ENCODE assay signal across 14 cellular contexts in the genomic region with DNA sequence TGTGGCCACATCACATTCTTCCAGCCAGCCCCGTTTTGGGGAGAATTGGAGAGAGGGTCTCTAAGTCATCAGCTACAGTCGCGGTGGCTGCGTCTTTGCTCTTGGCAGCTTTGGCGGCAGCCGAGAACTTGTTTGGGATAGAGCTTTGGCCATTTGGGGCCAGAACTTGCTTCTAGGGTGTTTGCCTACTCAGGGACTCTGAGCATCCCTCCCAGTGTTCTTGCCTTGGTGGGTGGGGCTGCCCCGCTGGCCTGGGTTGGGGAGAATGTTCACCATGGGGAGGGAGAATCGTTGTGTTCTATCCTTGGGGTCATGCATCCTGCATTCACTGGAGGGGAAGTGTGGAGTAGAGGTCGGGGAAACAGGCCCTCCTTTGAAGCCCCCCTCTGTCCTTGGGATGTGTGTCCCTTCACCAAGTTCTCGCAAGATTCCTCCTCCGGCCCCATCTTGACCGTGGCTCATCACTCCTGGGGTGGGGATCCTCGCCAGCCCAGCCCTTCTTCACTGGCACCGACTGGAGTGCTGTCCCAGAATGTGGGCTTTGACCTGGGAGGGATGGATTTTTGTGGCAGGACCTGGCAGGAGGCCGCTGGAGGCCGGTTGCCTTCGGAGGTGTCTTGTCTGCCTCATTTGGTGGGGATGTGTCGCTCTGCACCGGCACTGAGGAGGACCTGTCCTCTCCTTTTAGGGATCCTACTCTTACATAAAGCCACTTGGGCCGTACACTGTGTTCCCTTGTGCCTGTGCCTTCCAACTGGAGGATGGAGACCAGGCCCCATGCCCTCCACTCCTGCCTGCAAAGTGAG. TPM values are rescaled to one million over a fixed set of nuclear protein-coding genes. Genes with fewer than 3 reads are reported as not detected.
DNase-seq lines count a peak whose midpoint lies in the region; ATAC-seq, FAIRE-seq and TF ChIP-seq lines count a peak whose summit lies in the region.
"Had no signal": no experiment of that assay in that cellular context is flagged by ENCODE, and none has a peak within 500 bp of the region (broad histone marks: within the 10 kb centered on the region; RNA-seq: fewer than 3 reads in every experiment).

No MANE protein-coding gene starts in this region.

- H3K4me2 ChIP-seq in mesendoderm (ENCODE audit: low read length) = no peak overlapping the region

- H3K4me3 Mint-ChIP-seq in endodermal cell = no peak overlapping the region

- peaks cover 9% of the 10 kb centered on the region for H3K27me3 Mint-ChIP-seq in endodermal cell (ENCODE audit: insufficient read depth)

- H2BK5ac ChIP-seq in mesendoderm (ENCODE audit: low read length) = no peak overlapping the region

- no peak for TF ChIP-seq CTCF in endodermal cell (conservative IDR thresholded peaks at IDR 0.05)
- no peak for TF ChIP-seq CTCF in suprapubic skin (IDR thresholded peaks at IDR 0.05)

- peak; percentile 56 for DNase-seq in activated CD8-positive, alpha-beta memory T cell treated with anti-CD3 and anti-CD28 coated beads for 24 hours
- DNase-seq in activated CD8-positive, alpha-beta memory T cell treated with anti-CD3 and anti-CD28 coated beads, Interleukin-2, amount 50 U/mL, for 4 hours = no peak
- DNase-seq in endodermal cell (peak; percentile 38), mesendoderm (no peak), suprapubic skin (ENCODE audit: low spot score in 2 of 2) (peak; percentile 64 to 75), urothelium cell line (ENCODE audit: low spot score) (no peak)
- DNase-seq in stimulated activated CD4-positive, alpha-beta T cell treated with anti-CD3 and anti-CD28 coated beads, Interleukin-12 subunit alpha, Interleukin-12 subunit beta, amount 100 ng/mL, for 4 hours = no peak
- DNase-seq: Caco-2, NCI-H226, RPMI8226, T-helper 9 cell had no signal

- peaks cover 6% of the 10 kb centered on the region for H3K36me3 Mint-ChIP-seq in endodermal cell (ENCODE audit: low read depth)

- no peak for FAIRE-seq in urothelium cell line (lab: Jason Lieb, UNC)

- no peak overlapping the region for H3K27ac ChIP-seq in endodermal cell (ENCODE audit: low read depth, low read length)
- no peak overlapping the region for H3K27ac ChIP-seq in mesendoderm (ENCODE audit: low read depth, low read length)
- no peak overlapping the region for H3K27ac ChIP-seq in suprapubic skin

- ATAC-seq in HG03159 (IDR thresholded peaks at IDR 0.05; ENCODE audit: unreplicated experiment) = no peak

- H3K36me3 ChIP-seq in endodermal cell (ENCODE audit: control insufficient read depth, insufficient read depth, low read length) (peaks cover 4% of the 10 kb centered on the region), mesendoderm (ENCODE audit: control insufficient read depth, insufficient read depth, low read length) (no peaks in the 10 kb centered on the region), suprapubic skin (no peaks in the 10 kb centered on the region)

- H3K4me1 ChIP-seq in endodermal cell (ENCODE audit: control insufficient read depth, insufficient read depth, low read length) = peaks cover 14% of the 10 kb centered on the region
- H3K4me1 ChIP-seq in mesendoderm (ENCODE audit: control insufficient read depth, low read depth, low read length) = peaks cover 5% of the 10 kb centered on the region
- H3K4me1 ChIP-seq in suprapubic skin = peaks cover 45% of the 10 kb centered on the region

- H3K79me2 ChIP-seq in mesendoderm (ENCODE audit: control insufficient read depth, insufficient read depth, low read length) = peaks cover 2% of the 10 kb centered on the region

- H3K56ac ChIP-seq in mesendoderm (ENCODE audit: low read length) = peak overlapping the region; percentile 25

- no peak overlapping the region for H3K23ac ChIP-seq in mesendoderm (ENCODE audit: low read length)

- no peak overlapping the region for H3K18ac ChIP-seq in mesendoderm (ENCODE audit: low read length)

- peaks cover 8% of the 10 kb centered on the region for H3K9me3 ChIP-seq in endodermal cell (ENCODE audit: control insufficient read depth, low read length)
- no peaks in the 10 kb centered on the region for H3K9me3 ChIP-seq in suprapubic skin
- H3K9me3 ChIP-seq: Caco-2 had no signal

- no peak overlapping the region for H2BK15ac ChIP-seq in mesendoderm (replicated peaks; ENCODE audit: low read depth)

- peaks cover 32% of the 10 kb centered on the region for H3K4me1 Mint-ChIP-seq in endodermal cell

- TF ChIP-seq EP300 in suprapubic skin (IDR thresholded peaks at IDR 0.05) = no peak

- H2AK5ac ChIP-seq in mesendoderm (ENCODE audit: low read length) = no peak overlapping the region

- H3K9me3 Mint-ChIP-seq in endodermal cell = peaks cover 4% of the 10 kb centered on the region

- peaks cover 17% of the 10 kb centered on the region for H3K79me1 ChIP-seq in mesendoderm (ENCODE audit: low read length)

- H4K5ac ChIP-seq in mesendoderm (ENCODE audit: low read length) = no peak overlapping the region

- 87 to 91% methylated on average over 5 to 20 of the region's 20 CpGs for WGBS in endodermal cell (ENCODE audit: insufficient coverage in 1 of 2, insufficient read length in 1 of 2), 2 experiments
- WGBS in mesendoderm (ENCODE audit: extremely low coverage, insufficient coverage, low lambda C conversion rate) = no CpG with 5 or more reads among the region's 20 CpGs
- WGBS in suprapubic skin = 82% methylated on average over 16 of the region's 20 CpGs

- H3K9ac ChIP-seq in endodermal cell (ENCODE audit: extremely low read depth, low read length, poor library complexity, severe bottlenecking) = no peak overlapping the region
- H3K9ac ChIP-seq in mesendoderm (ENCODE audit: low read length) = no peak overlapping the region

- H4K8ac ChIP-seq in mesendoderm (ENCODE audit: low read depth, low read length) = no peak overlapping the region

- TF ChIP-seq POLR2A in suprapubic skin (IDR thresholded peaks at IDR 0.05) = no peak

- H3K27me3 ChIP-seq in endodermal cell (ENCODE audit: control insufficient read depth, insufficient read depth, low read length, poor library complexity, severe bottlenecking) = no peaks in the 10 kb centered on the region
- H3K27me3 ChIP-seq in mesendoderm (ENCODE audit: insufficient read depth, low read length, poor library complexity) = no peaks in the 10 kb centered on the region
- H3K27me3 ChIP-seq in suprapubic skin = no peaks in the 10 kb centered on the region
- H3K27me3 ChIP-seq: dorsolateral prefrontal cortex had no signal

- no peak overlapping the region for H2BK120ac ChIP-seq in mesendoderm (ENCODE audit: low read depth, low read length)

- no peak overlapping the region for H3K27ac Mint-ChIP-seq in endodermal cell

- H3K4ac ChIP-seq in mesendoderm (ENCODE audit: low read depth, low read length) = no peak overlapping the region

- H3K4me3 ChIP-seq in endodermal cell (ENCODE audit: low read length) (no peak overlapping the region), mesendoderm (ENCODE audit: low read length) (no peak overlapping the region), suprapubic skin (no peak overlapping the region)
- H3K4me3 ChIP-seq: skin epidermis had no signal

RNA-seq across cellular contexts. Expression of gene PHF2, which starts 3.5 kb away (rescaled TPM):
- total RNA-seq in endodermal cell = 10 to 100 TPM; 17.1 to 20.2 TPM
- polyA plus RNA-seq in endodermal cell (2013, experiment 1 of 2) = 21.4 TPM
- polyA plus RNA-seq in endodermal cell (2013, experiment 2 of 2) = 21.7 TPM
- polyA plus RNA-seq in mesendoderm (2013, experiment 1 of 2) = 6.5 TPM
- polyA plus RNA-seq in mesendoderm (2013, experiment 2 of 2) = 7.1 TPM
- total RNA-seq in suprapubic skin = 10 to 100 TPM; 22.6 to 40.2 (median 28.4) TPM

Comparison
In these comparisons a context has a peak if more than half of its experiments do, and no peak if none do; other contexts are left out.
1. DNase-seq: peak in activated CD8-positive, alpha-beta memory T cell treated with anti-CD3 and anti-CD28 coated beads for 24 hours (single experiment), endodermal cell (single experiment) and suprapubic skin (2 of 2); none in activated CD8-positive, alpha-beta memory T cell treated with anti-CD3 and anti-CD28 coated beads, Interleukin-2, amount 50 U/mL, for 4 hours (single experiment), mesendoderm (single experiment), urothelium cell line (single experiment) and stimulated activated CD4-positive, alpha-beta T cell treated with anti-CD3 and anti-CD28 coated beads, Interleukin-12 subunit alpha, Interleukin-12 subunit beta, amount 100 ng/mL, for 4 hours (single experiment).